Comparison of ENCODE assay signal across 27 cellular contexts in the genomic region with DNA sequence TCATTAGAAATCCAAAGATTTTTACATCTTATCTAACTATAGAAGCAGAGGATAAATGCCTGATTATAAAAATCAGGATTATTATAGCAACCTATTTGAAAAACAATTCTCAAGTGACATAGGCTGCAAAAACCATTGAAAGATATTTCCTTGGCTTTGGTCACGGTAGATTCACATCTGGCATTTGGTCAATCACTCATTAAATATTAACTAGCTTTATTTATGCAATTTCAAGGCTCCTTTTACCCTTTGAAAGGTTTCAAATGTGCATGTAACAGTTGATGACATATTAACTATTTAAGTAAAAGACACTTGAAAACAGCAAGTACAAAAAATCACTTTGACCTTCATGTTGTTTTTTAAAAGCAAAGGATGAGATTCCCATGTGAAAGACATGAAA.
DNase-seq lines count a peak whose midpoint lies in the region; ATAC-seq, FAIRE-seq and TF ChIP-seq lines count a peak whose summit lies in the region.
"Had no signal": no experiment of that assay in that cellular context is flagged by ENCODE, and none has a peak within 500 bp of the region (broad histone marks: within the 10 kb centered on the region; RNA-seq: fewer than 3 reads in every experiment).

No MANE protein-coding gene starts in this region.

- H3K36me3 ChIP-seq in small intestine (ENCODE audit: control insufficient read depth in 2 of 2, insufficient read depth in 2 of 2, low read length in 2 of 2): no peaks in the 10 kb centered on the region
- H3K36me3 ChIP-seq in naive thymus-derived CD4-positive, alpha-beta T cell (ENCODE audit: control insufficient read depth in 2 of 3, insufficient read depth in 3 of 3, low read length in 3 of 3): no peaks in the 10 kb centered on the region
- H3K36me3 ChIP-seq: BE2C had no signal

- ATAC-seq in naive thymus-derived CD4-positive, alpha-beta T cell: no peak
- ATAC-seq: HCT116, Right ventricle myocardium inferior had no signal

- H3K36me3 Mint-ChIP-seq in T-helper 2 cell treated with Interferon-gamma antibody and Interleukin-4, amounts not matched to agents 5 μg/mL and 100 μg/mL, for 36 hours (ENCODE audit: low read depth): no peaks in the 10 kb centered on the region
- H3K36me3 Mint-ChIP-seq in naive thymus-derived CD4-positive, alpha-beta T cell: no peaks in the 10 kb centered on the region
- H3K36me3 Mint-ChIP-seq in type B pancreatic cell: no peaks in the 10 kb centered on the region
- H3K36me3 Mint-ChIP-seq: CD14-positive monocyte; CD8-positive, alpha-beta memory T cell had no signal

- no peaks in the 10 kb centered on the region for H3K9me3 ChIP-seq in small intestine (ENCODE audit: control insufficient read depth, low read depth)
- no peaks in the 10 kb centered on the region for H3K9me3 ChIP-seq in naive thymus-derived CD4-positive, alpha-beta T cell (ENCODE audit: control insufficient read depth in 2 of 3, low read length in 3 of 3)
- H3K9me3 ChIP-seq: BE2C had no signal

- intact Hi-C loops in naive thymus-derived CD4-positive, alpha-beta T cell (cut with micrococcal nuclease): no loop called here

- H3K27me3 ChIP-seq in small intestine (ENCODE audit: control insufficient read depth in 2 of 2, insufficient read depth in 2 of 2, low read length in 2 of 2): no peaks in the 10 kb centered on the region
- H3K27me3 ChIP-seq in naive thymus-derived CD4-positive, alpha-beta T cell (ENCODE audit: control insufficient read depth in 2 of 2, insufficient read depth in 2 of 2, low read length in 2 of 2): no peaks in the 10 kb centered on the region

- H3K4me1 Mint-ChIP-seq in T-helper 2 cell treated with Interferon-gamma antibody and Interleukin-4, amounts not matched to agents 5 μg/mL and 100 μg/mL, for 36 hours (ENCODE audit: low read depth): no peaks in the 10 kb centered on the region
- no peaks in the 10 kb centered on the region for H3K4me1 Mint-ChIP-seq in naive thymus-derived CD4-positive, alpha-beta T cell
- H3K4me1 Mint-ChIP-seq in type B pancreatic cell (ENCODE audit: unreplicated experiment): peaks cover 12% of the 10 kb centered on the region
- H3K4me1 Mint-ChIP-seq: CD14-positive monocyte; CD8-positive, alpha-beta memory T cell had no signal

- H3K27ac ChIP-seq in small intestine (ENCODE audit: low read depth in 1 of 2, low read length in 1 of 2): no peak overlapping the region
- H3K27ac ChIP-seq in naive thymus-derived CD4-positive, alpha-beta T cell (ENCODE audit: low read depth, low read length): no peak overlapping the region
- H3K27ac ChIP-seq: 22Rv1, HL-60, PC-9 had no signal

- no peaks in the 10 kb centered on the region for H3K9me3 Mint-ChIP-seq in T-helper 2 cell treated with Interferon-gamma antibody and Interleukin-4, amounts not matched to agents 5 μg/mL and 100 μg/mL, for 36 hours
- H3K9me3 Mint-ChIP-seq in naive thymus-derived CD4-positive, alpha-beta T cell: peaks cover 0 to 8% (median 0%) of the 10 kb centered on the region in 11 donors
- H3K9me3 Mint-ChIP-seq in type B pancreatic cell: peaks cover 9% of the 10 kb centered on the region
- H3K9me3 Mint-ChIP-seq: CD8-positive, alpha-beta memory T cell had no signal

- CTCF ChIA-PET in naive thymus-derived CD4-positive, alpha-beta T cell (lab: Charles Lee): no interaction called here

- peaks cover 3 to 7% of the 10 kb centered on the region in 2 donors for H3K4me1 ChIP-seq in small intestine (ENCODE audit: control insufficient read depth in 2 of 2, insufficient read depth in 1 of 2, low read depth in 1 of 2, low read length in 1 of 2)
- H3K4me1 ChIP-seq in naive thymus-derived CD4-positive, alpha-beta T cell (ENCODE audit: control insufficient read depth in 2 of 2, insufficient read depth in 2 of 2, low read length in 2 of 2): no peaks in the 10 kb centered on the region

- POLR2A ChIA-PET in naive thymus-derived CD4-positive, alpha-beta T cell (lab: Charles Lee): no interaction called here

- no peak for FAIRE-seq in small intestine (lab: Jason Lieb, UNC)
- FAIRE-seq: GM12892, H1 had no signal

- H3K27me3 Mint-ChIP-seq in T-helper 2 cell treated with Interferon-gamma antibody and Interleukin-4, amounts not matched to agents 5 μg/mL and 100 μg/mL, for 36 hours (ENCODE audit: low read depth): no peaks in the 10 kb centered on the region
- H3K27me3 Mint-ChIP-seq in naive thymus-derived CD4-positive, alpha-beta T cell: peaks cover 4 to 30% (median 16%) of the 10 kb centered on the region in 5 donors
- H3K27me3 Mint-ChIP-seq in type B pancreatic cell: peaks cover 25% of the 10 kb centered on the region

- peak; percentile 20 for DNase-seq in DMS53 (lab: John Stamatoyannopoulos, UW)
- DNase-seq in DMS53 treated with DMSO at 0.1 percent for 48 hours (lab: John Stamatoyannopoulos, UW; ENCODE audit: unreplicated experiment): no peak
- DNase-seq in epithelial cell of proximal tubule (ENCODE audit: low read depth): peak; percentile 50
- peak; percentile 64 for DNase-seq in left kidney (ENCODE audit: low read depth, low spot score)
- DNase-seq in small intestine: peak; percentile 10
- DNase-seq in T-helper 2 cell treated with Interferon-gamma antibody and Interleukin-4, amounts not matched to agents 5 μg/mL and 100 μg/mL, for 36 hours (ENCODE audit: low spot score): no peak
- DNase-seq in naive thymus-derived CD4-positive, alpha-beta T cell: no peak
- no peak for DNase-seq in type B pancreatic cell (ENCODE audit: extremely low spot score, unreplicated experiment)
- DNase-seq: BE2C; CD8-positive, alpha-beta memory T cell; NCI-H1048; NCI-H1417 treated with DMSO at 0.1 percent for 48 hours; NCI-H1694 treated with DMSO at 0.1 percent for 48 hours; NCI-H2081; NCI-H2171 treated with DMSO at 0.1 percent for 48 hours; NCI-H345; NCI-H524 treated with DMSO at 0.1 percent for 48 hours; NCI-H82; NK-92 treated with Interleukin-12 subunit alpha and Interleukin-12 subunit beta, amount 100 ng/mL, for 24 hours; PC-9 had no signal

- H3K4me3 ChIP-seq in epithelial cell of proximal tubule (ENCODE audit: low read depth, low read length) (no peak overlapping the region), small intestine (ENCODE audit: low read depth in 1 of 2, low read length in 2 of 2) (no peak overlapping the region)
- no peak overlapping the region for H3K4me3 ChIP-seq in naive thymus-derived CD4-positive, alpha-beta T cell (ENCODE audit: low read length)
- H3K4me3 ChIP-seq: PC-9 had no signal

- TF ChIP-seq CTCF in epithelial cell of proximal tubule (conservative IDR thresholded peaks at IDR 0.05; ENCODE audit: low read depth, low read length): no peak
- TF ChIP-seq CTCF in type B pancreatic cell (conservative IDR thresholded peaks at IDR 0.05): no peak

- WGBS in small intestine, 3 donors: 10 to 36% (median 21%) methylated on average over 1 of the region's 1 CpG

- no peak overlapping the region for H3K4me3 Mint-ChIP-seq in T-helper 2 cell treated with Interferon-gamma antibody and Interleukin-4, amounts not matched to agents 5 μg/mL and 100 μg/mL, for 36 hours
- H3K4me3 Mint-ChIP-seq in naive thymus-derived CD4-positive, alpha-beta T cell: no peak overlapping the region
- no peak overlapping the region for H3K4me3 Mint-ChIP-seq in type B pancreatic cell
- H3K4me3 Mint-ChIP-seq: CD14-positive monocyte; CD8-positive, alpha-beta memory T cell had no signal

- no peak overlapping the region for H3K27ac Mint-ChIP-seq in T-helper 2 cell treated with Interferon-gamma antibody and Interleukin-4, amounts not matched to agents 5 μg/mL and 100 μg/mL, for 36 hours
- no peak overlapping the region for H3K27ac Mint-ChIP-seq in naive thymus-derived CD4-positive, alpha-beta T cell
- no peak overlapping the region for H3K27ac Mint-ChIP-seq in type B pancreatic cell
- H3K27ac Mint-ChIP-seq: CD14-positive monocyte; CD8-positive, alpha-beta memory T cell had no signal

Comparison
In these comparisons a context has a peak if more than half of its experiments do, and no peak if none do; other contexts are left out.
1. DNase-seq: peak in DMS53 (single experiment), epithelial cell of proximal tubule (single experiment), left kidney (single experiment) and small intestine (single experiment); none in DMS53 treated with DMSO at 0.1 percent for 48 hours (single experiment), T-helper 2 cell treated with Interferon-gamma antibody and Interleukin-4, amounts not matched to agents 5 μg/mL and 100 μg/mL, for 36 hours (single experiment), naive thymus-derived CD4-positive, alpha-beta T cell (0 of 9) and type B pancreatic cell (single experiment).